In genomic region chrX:154890990-154891639, GRCh38 we compare ENCODE assay signal across 1 cellular context.
TF ChIP-seq lines count a peak whose summit lies in the region.

No MANE protein-coding gene starts in this region.

TF ChIP-seq in HEK293, 187 proteins besides CTCF, POLR2A, EP300 and RAD21 (continued from another document and continues in another):
- no peak for TF ChIP-seq ZBTB26 (tag by site-specific recombination; optimal IDR thresholded peaks at IDR 0.05)
- TF ChIP-seq HIC1 (tag by site-specific recombination; IDR thresholded peaks at IDR 0.05), result peak; percentile 21; the same call in 1 of the 2 replicates
- no peak for TF ChIP-seq REST (tag by site-specific recombination; IDR thresholded peaks at IDR 0.05)
- TF ChIP-seq SP2 (tag by site-specific recombination; IDR thresholded peaks at IDR 0.05), result 0 out of 2 replicates have a peak, but pooled peaks have one; percentile 23
- no peak for TF ChIP-seq PRDM10 (tag by site-specific recombination; IDR thresholded peaks at IDR 0.05)
- no peak for TF ChIP-seq ZNF514 (tag by site-specific recombination; IDR thresholded peaks at IDR 0.05)
- no peak for TF ChIP-seq ZNF175 (tag by site-specific recombination; IDR thresholded peaks at IDR 0.05)
- TF ChIP-seq ZNF114 (tag by site-specific recombination; IDR thresholded peaks at IDR 0.05), result no peak
- TF ChIP-seq ZNF19 (tag by site-specific recombination; IDR thresholded peaks at IDR 0.05; ENCODE audit: low read depth), result no peak
- no peak for TF ChIP-seq PRDM2 (tag by site-specific recombination; IDR thresholded peaks at IDR 0.05; ENCODE audit: borderline replicate concordance)
- TF ChIP-seq TRIM28 (IDR thresholded peaks at IDR 0.05; ENCODE audit: borderline replicate concordance, low read length), result no peak
- no peak for TF ChIP-seq ZNF530 (tag by site-specific recombination; IDR thresholded peaks at IDR 0.05; ENCODE audit: low read depth)
- no peak for TF ChIP-seq ZNF280C (tag by site-specific recombination; IDR thresholded peaks at IDR 0.05)
- TF ChIP-seq ZNF645 (tag by site-specific recombination; IDR thresholded peaks at IDR 0.05), result no peak
- no peak for TF ChIP-seq ZNF239 (tag by site-specific recombination; IDR thresholded peaks at IDR 0.05)
- TF ChIP-seq ZNF76 (tag by site-specific recombination; IDR thresholded peaks at IDR 0.05; ENCODE audit: borderline replicate concordance, low read depth), result peak; percentile 69
- no peak for TF ChIP-seq ZNF571 (tag by site-specific recombination; IDR thresholded peaks at IDR 0.05)
- TF ChIP-seq ZNF792 (tag by site-specific recombination; IDR thresholded peaks at IDR 0.05), result no peak
- no peak for TF ChIP-seq ZNF362 (tag by site-specific recombination; IDR thresholded peaks at IDR 0.05)
- TF ChIP-seq ZNF660 (tag by site-specific recombination; IDR thresholded peaks at IDR 0.05), result no peak
- no peak for TF ChIP-seq ZNF48 (tag by site-specific recombination; IDR thresholded peaks at IDR 0.05)
- no peak for TF ChIP-seq INSM2 (tag by site-specific recombination; IDR thresholded peaks at IDR 0.05)
- peak; percentile 83 for TF ChIP-seq BCL11B (tag by site-specific recombination; IDR thresholded peaks at IDR 0.05; ENCODE audit: low read depth)
- TF ChIP-seq ELK4 (IDR thresholded peaks at IDR 0.05; ENCODE audit: borderline replicate concordance, low read depth, low read length), result no peak
- no peak for TF ChIP-seq EGR2 (tag by site-specific recombination; IDR thresholded peaks at IDR 0.05; ENCODE audit: low read depth)
- TF ChIP-seq KLF10 (tag by site-specific recombination; IDR thresholded peaks at IDR 0.05), result peak; percentile 48
